21 cellular contexts compared by ENCODE assay signal in the genomic region with DNA sequence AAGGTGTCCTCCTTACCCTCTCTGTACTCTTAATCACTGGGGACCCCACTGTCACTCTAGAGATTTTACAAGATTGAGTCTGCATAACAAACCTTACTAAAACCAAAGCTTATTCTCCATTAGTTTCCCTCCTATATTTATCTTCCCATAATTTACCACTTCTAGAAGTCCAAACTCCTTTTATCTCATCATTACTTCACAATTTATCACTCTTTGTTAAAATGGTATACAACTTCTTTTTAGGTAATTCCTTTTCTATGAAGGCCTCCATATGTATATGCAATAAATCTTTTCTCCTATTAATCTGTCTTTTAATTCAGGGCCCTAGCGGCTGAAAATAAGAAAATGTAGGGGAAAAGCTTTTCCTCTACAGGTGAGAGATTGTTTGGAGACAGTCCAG. TPM values are rescaled to one million over a fixed set of nuclear protein-coding genes. Genes with fewer than 3 reads are reported as not detected.
DNase-seq lines count a peak whose midpoint lies in the region; ATAC-seq and TF ChIP-seq lines count a peak whose summit lies in the region.
"Had no signal": no experiment of that assay in that cellular context is flagged by ENCODE, and none has a peak within 500 bp of the region (broad histone marks: within the 10 kb centered on the region; RNA-seq: fewer than 3 reads in every experiment).

No MANE protein-coding gene starts in this region.

- H2AFZ ChIP-seq in OCI-LY1 (ENCODE audit: low read length) = no peak overlapping the region

- H3K36me3 ChIP-seq in HEK293 (ENCODE audit: control insufficient read depth in 2 of 2, insufficient read depth in 1 of 2, low read length in 2 of 2) (no peaks in the 10 kb centered on the region), OCI-LY1 (ENCODE audit: insufficient read depth, low read length) (peaks cover 67% of the 10 kb centered on the region)
- H3K36me3 ChIP-seq: BE2C had no signal

- H3K4me3 ChIP-seq in HEK293 (ENCODE audit: low read depth, low read length) (no peak overlapping the region), OCI-LY1 (ENCODE audit: low read depth, low read length, poor library complexity, severe bottlenecking) (no peak overlapping the region)
- H3K4me3 ChIP-seq: BLaER1 had no signal

- no peak overlapping the region for H3K9ac ChIP-seq in OCI-LY1 (ENCODE audit: low read length)
- H3K9ac ChIP-seq: BLaER1 had no signal

- CTCF ChIA-PET in HEK293 (lab: Yijun Ruan, JAX) = no interaction called here

- TF ChIP-seq CTCF in HEK293 (tag by site-specific recombination; IDR thresholded peaks at IDR 0.05) = no peak
- no peak for TF ChIP-seq CTCF in OCI-LY1 (IDR thresholded peaks at IDR 0.05; ENCODE audit: low read length)

- no peaks in the 10 kb centered on the region for H3F3A ChIP-seq in OCI-LY1 (ENCODE audit: insufficient read depth, low read length)

- peaks cover 12% of the 10 kb centered on the region; the same call in 1 of the 2 replicates for H3K79me2 ChIP-seq in OCI-LY1 (ENCODE audit: insufficient read depth, low read length)

- H3K27me3 ChIP-seq in OCI-LY1 (ENCODE audit: insufficient read depth, low read length) = no peaks in the 10 kb centered on the region
- H3K27me3 ChIP-seq: BE2C, BLaER1 had no signal

- DNase-seq in NCI-H510A treated with DMSO at 0.1 percent for 48 hours (lab: John Stamatoyannopoulos, UW) (no peak), occipital lobe (lab: John Stamatoyannopoulos, UW) (no peak)
- DNase-seq: 8988T; ACHN; BE2C; C1 segment of cervical spinal cord; CD4-positive, alpha-beta memory T cell; CD4-positive, CD25-positive, alpha-beta regulatory T cell; CD8-positive, alpha-beta memory T cell; COR-L47; DMS 273 treated with DMSO at 0.1 percent for 48 hours; DMS153; DMS53; DMS79; DND-41; GF-D8 had no signal

- no peaks in the 10 kb centered on the region for H3K4me1 ChIP-seq in HEK293 (ENCODE audit: control insufficient read depth, insufficient read depth, low read length)
- H3K4me1 ChIP-seq in OCI-LY1 (ENCODE audit: insufficient read depth, low read length, severe bottlenecking) = peaks cover 27% of the 10 kb centered on the region
- H3K4me1 ChIP-seq: BE2C had no signal

- no peaks in the 10 kb centered on the region for H3K9me2 ChIP-seq in OCI-LY1 (ENCODE audit: low read depth, low read length)

- H3K9me3 ChIP-seq in HEK293 (ENCODE audit: control insufficient read depth, insufficient read depth, low read depth, low read length) (no peaks in the 10 kb centered on the region), OCI-LY1 (ENCODE audit: low read length) (no peaks in the 10 kb centered on the region)
- H3K9me3 ChIP-seq: BE2C had no signal

- no peak overlapping the region for H3K4me2 ChIP-seq in OCI-LY1 (ENCODE audit: low read length)

- no peaks in the 10 kb centered on the region for H4K20me1 ChIP-seq in OCI-LY1 (ENCODE audit: insufficient read depth, low read length)
- H4K20me1 ChIP-seq: BLaER1 had no signal

- no peak for TF ChIP-seq POLR2A in GM18505 (IDR thresholded peaks at IDR 0.05; ENCODE audit: borderline replicate concordance, extremely low read depth, insufficient read depth, insufficient read length)

- ATAC-seq in GM18505 (IDR thresholded peaks at IDR 0.05; ENCODE audit: unreplicated experiment) = no peak

- H3K27ac ChIP-seq in HEK293 (ENCODE audit: extremely low read depth, low read depth, low read length) = no peak overlapping the region
- peak overlapping the region; percentile 75 for H3K27ac ChIP-seq in OCI-LY1 (ENCODE audit: low read depth, low read length, poor library complexity, severe bottlenecking)
- H3K27ac ChIP-seq: BLaER1 had no signal

- POLR2A ChIA-PET in HEK293 (lab: Yijun Ruan, JAX) = no interaction called here

TF ChIP-seq in HEK293, 187 proteins besides CTCF, POLR2A, EP300 and RAD21:
- TF ChIP-seq ZNF146 (tag by site-specific recombination; IDR thresholded peaks at IDR 0.05) = no peak
- TF ChIP-seq ZNF211 (tag by site-specific recombination; IDR thresholded peaks at IDR 0.05; ENCODE audit: low read depth) = peak; percentile 93
TF ChIP-seq in HEK293: peak in this region for 1.

RNA-seq across cellular contexts. Expression of gene KCNK12, which starts 15.4 kb away (rescaled TPM):
- total RNA-seq in occipital lobe = 1.1 TPM
- total RNA-seq: A673 had no signal
